1 cellular context compared by ENCODE assay signal in genomic region chr6:8983202-8983688, GRCh38.
A peak's percentile ranks its signal among the peaks of the same experiment; 100 is the strongest.
TF ChIP-seq lines count a peak whose summit lies in the region.

No MANE protein-coding gene starts in this region.

TF ChIP-seq in K562, 482 proteins besides CTCF, POLR2A, EP300 and RAD21 (continued from another document and continues in another):
- TF ChIP-seq ZNF592 (IDR thresholded peaks at IDR 0.05), result no peak
- no peak for TF ChIP-seq ZNF140 (CRISPR knock-in tag; IDR thresholded peaks at IDR 0.05)
- peak; percentile 32; the same call in 1 of the 2 replicates for TF ChIP-seq CEBPB (tag; IDR thresholded peaks at IDR 0.05)
- no peak for TF ChIP-seq POLR2AphosphoS2 (IDR thresholded peaks at IDR 0.05; ENCODE audit: low read length)
- TF ChIP-seq NR2C1 (IDR thresholded peaks at IDR 0.05), result no peak
- no peak for TF ChIP-seq NR2C1 (tag; IDR thresholded peaks at IDR 0.05)
- no peak for TF ChIP-seq BRCA1 (IDR thresholded peaks at IDR 0.05)
- no peak for TF ChIP-seq BRCA1 (CRISPR knock-in tag; IDR thresholded peaks at IDR 0.05)
- TF ChIP-seq, protein P1, sequence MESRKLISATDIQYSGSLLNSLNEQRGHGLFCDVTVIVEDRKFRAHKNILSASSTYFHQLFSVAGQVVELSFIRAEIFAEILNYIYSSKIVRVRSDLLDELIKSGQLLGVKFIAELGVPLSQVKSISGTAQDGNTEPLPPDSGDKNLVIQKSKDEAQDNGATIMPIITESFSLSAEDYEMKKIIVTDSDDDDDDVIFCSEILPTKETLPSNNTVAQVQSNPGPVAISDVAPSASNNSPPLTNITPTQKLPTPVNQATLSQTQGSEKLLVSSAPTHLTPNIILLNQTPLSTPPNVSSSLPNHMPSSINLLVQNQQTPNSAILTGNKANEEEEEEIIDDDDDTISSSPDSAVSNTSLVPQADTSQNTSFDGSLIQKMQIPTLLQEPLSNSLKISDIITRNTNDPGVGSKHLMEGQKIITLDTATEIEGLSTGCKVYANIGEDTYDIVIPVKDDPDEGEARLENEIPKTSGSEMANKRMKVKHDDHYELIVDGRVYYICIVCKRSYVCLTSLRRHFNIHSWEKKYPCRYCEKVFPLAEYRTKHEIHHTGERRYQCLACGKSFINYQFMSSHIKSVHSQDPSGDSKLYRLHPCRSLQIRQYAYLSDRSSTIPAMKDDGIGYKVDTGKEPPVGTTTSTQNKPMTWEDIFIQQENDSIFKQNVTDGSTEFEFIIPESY (CRISPR knock-in tag; IDR thresholded peaks at IDR 0.05), result 0 out of 2 replicates have a peak, but pooled peaks have one; percentile 17
- TF ChIP-seq PHF20 (IDR thresholded peaks at IDR 0.05; ENCODE audit: partially characterized antibody), result no peak
- TF ChIP-seq, protein P2, sequence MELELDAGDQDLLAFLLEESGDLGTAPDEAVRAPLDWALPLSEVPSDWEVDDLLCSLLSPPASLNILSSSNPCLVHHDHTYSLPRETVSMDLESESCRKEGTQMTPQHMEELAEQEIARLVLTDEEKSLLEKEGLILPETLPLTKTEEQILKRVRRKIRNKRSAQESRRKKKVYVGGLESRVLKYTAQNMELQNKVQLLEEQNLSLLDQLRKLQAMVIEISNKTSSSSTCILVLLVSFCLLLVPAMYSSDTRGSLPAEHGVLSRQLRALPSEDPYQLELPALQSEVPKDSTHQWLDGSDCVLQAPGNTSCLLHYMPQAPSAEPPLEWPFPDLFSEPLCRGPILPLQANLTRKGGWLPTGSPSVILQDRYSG (tag; conservative IDR thresholded peaks at IDR 0.05; ENCODE audit: low read depth), result no peak
- no peak for TF ChIP-seq NCOR1 (IDR thresholded peaks at IDR 0.05)
- no peak for TF ChIP-seq THRA (IDR thresholded peaks at IDR 0.05)
- no peak for TF ChIP-seq ZNF699 (CRISPR knock-in tag; IDR thresholded peaks at IDR 0.05; ENCODE audit: insufficient replicate concordance)
- TF ChIP-seq HDAC2 (IDR thresholded peaks at IDR 0.05), result no peak
- no peak for TF ChIP-seq ZNF121 (CRISPR knock-in tag; conservative IDR thresholded peaks at IDR 0.05)
- no peak for TF ChIP-seq SMARCE1 (IDR thresholded peaks at IDR 0.05)
- no peak for TF ChIP-seq MAFK (IDR thresholded peaks at IDR 0.05; ENCODE audit: low read length)
- TF ChIP-seq, protein P3, sequence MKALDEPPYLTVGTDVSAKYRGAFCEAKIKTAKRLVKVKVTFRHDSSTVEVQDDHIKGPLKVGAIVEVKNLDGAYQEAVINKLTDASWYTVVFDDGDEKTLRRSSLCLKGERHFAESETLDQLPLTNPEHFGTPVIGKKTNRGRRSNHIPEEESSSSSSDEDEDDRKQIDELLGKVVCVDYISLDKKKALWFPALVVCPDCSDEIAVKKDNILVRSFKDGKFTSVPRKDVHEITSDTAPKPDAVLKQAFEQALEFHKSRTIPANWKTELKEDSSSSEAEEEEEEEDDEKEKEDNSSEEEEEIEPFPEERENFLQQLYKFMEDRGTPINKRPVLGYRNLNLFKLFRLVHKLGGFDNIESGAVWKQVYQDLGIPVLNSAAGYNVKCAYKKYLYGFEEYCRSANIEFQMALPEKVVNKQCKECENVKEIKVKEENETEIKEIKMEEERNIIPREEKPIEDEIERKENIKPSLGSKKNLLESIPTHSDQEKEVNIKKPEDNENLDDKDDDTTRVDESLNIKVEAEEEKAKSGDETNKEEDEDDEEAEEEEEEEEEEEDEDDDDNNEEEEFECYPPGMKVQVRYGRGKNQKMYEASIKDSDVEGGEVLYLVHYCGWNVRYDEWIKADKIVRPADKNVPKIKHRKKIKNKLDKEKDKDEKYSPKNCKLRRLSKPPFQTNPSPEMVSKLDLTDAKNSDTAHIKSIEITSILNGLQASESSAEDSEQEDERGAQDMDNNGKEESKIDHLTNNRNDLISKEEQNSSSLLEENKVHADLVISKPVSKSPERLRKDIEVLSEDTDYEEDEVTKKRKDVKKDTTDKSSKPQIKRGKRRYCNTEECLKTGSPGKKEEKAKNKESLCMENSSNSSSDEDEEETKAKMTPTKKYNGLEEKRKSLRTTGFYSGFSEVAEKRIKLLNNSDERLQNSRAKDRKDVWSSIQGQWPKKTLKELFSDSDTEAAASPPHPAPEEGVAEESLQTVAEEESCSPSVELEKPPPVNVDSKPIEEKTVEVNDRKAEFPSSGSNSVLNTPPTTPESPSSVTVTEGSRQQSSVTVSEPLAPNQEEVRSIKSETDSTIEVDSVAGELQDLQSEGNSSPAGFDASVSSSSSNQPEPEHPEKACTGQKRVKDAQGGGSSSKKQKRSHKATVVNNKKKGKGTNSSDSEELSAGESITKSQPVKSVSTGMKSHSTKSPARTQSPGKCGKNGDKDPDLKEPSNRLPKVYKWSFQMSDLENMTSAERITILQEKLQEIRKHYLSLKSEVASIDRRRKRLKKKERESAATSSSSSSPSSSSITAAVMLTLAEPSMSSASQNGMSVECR (CRISPR knock-in tag; IDR thresholded peaks at IDR 0.05), result no peak
- no peak for TF ChIP-seq GTF2A2 (tag; IDR thresholded peaks at IDR 0.05)
- TF ChIP-seq MXI1 (IDR thresholded peaks at IDR 0.05; ENCODE audit: low read depth, low read length), result no peak
- TF ChIP-seq ZNF696 (CRISPR knock-in tag; conservative IDR thresholded peaks at IDR 0.05), result no peak
- TF ChIP-seq, protein P4, sequence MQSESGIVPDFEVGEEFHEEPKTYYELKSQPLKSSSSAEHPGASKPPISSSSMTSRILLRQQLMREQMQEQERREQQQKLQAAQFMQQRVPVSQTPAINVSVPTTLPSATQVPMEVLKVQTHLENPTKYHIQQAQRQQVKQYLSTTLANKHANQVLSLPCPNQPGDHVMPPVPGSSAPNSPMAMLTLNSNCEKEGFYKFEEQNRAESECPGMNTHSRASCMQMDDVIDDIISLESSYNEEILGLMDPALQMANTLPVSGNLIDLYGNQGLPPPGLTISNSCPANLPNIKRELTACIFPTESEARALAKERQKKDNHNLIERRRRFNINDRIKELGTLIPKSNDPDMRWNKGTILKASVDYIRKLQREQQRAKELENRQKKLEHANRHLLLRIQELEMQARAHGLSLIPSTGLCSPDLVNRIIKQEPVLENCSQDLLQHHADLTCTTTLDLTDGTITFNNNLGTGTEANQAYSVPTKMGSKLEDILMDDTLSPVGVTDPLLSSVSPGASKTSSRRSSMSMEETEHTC (IDR thresholded peaks at IDR 0.05), result no peak
- no peak for TF ChIP-seq ZNF561 (CRISPR knock-in tag; conservative IDR thresholded peaks at IDR 0.05)
- TF ChIP-seq BRD4 (IDR thresholded peaks at IDR 0.05), result no peak
- no peak for TF ChIP-seq NRF1 (conservative IDR thresholded peaks at IDR 0.05 in 1 of 2, IDR thresholded peaks at IDR 0.05 in 1 of 2)
- no peak for TF ChIP-seq OTX1 (CRISPR knock-in tag; IDR thresholded peaks at IDR 0.05)
- TF ChIP-seq FOXK1 (CRISPR knock-in tag; IDR thresholded peaks at IDR 0.05; ENCODE audit: borderline replicate concordance), result no peak
- no peak for TF ChIP-seq PREB (CRISPR knock-in tag; IDR thresholded peaks at IDR 0.05)
- TF ChIP-seq CTCFL (IDR thresholded peaks at IDR 0.05; ENCODE audit: borderline replicate concordance, insufficient read depth, low read depth, low read length, poor library complexity, severe bottlenecking), result peak; percentile 29
- TF ChIP-seq, protein P5, sequence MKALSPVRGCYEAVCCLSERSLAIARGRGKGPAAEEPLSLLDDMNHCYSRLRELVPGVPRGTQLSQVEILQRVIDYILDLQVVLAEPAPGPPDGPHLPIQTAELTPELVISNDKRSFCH (CRISPR knock-in tag; IDR thresholded peaks at IDR 0.05), result no peak
- TF ChIP-seq, protein P5 (tag; IDR thresholded peaks at IDR 0.05), result no peak
- peak; percentile 83 for TF ChIP-seq SMC3 (conservative IDR thresholded peaks at IDR 0.05; ENCODE audit: insufficient read depth, low read depth, low read length)
- TF ChIP-seq, protein P6, sequence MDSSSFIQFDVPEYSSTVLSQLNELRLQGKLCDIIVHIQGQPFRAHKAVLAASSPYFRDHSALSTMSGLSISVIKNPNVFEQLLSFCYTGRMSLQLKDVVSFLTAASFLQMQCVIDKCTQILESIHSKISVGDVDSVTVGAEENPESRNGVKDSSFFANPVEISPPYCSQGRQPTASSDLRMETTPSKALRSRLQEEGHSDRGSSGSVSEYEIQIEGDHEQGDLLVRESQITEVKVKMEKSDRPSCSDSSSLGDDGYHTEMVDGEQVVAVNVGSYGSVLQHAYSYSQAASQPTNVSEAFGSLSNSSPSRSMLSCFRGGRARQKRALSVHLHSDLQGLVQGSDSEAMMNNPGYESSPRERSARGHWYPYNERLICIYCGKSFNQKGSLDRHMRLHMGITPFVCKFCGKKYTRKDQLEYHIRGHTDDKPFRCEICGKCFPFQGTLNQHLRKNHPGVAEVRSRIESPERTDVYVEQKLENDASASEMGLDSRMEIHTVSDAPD (CRISPR knock-in tag; IDR thresholded peaks at IDR 0.05), result no peak
- no peak for TF ChIP-seq SIN3B (IDR thresholded peaks at IDR 0.05; ENCODE audit: low read depth)
- TF ChIP-seq CEBPG (CRISPR knock-in tag; IDR thresholded peaks at IDR 0.05), result no peak
- peak in 1 of 2 experiments; percentile 63; a peak in 2 of 4 replicates for TF ChIP-seq CEBPG (tag; conservative IDR thresholded peaks at IDR 0.05 in 1 of 2, IDR thresholded peaks at IDR 0.05 in 1 of 2)
- TF ChIP-seq NR2C2 (CRISPR knock-in tag; IDR thresholded peaks at IDR 0.05), result no peak
- no peak for TF ChIP-seq NR2C2 (tag; IDR thresholded peaks at IDR 0.05)
- TF ChIP-seq, protein P7, sequence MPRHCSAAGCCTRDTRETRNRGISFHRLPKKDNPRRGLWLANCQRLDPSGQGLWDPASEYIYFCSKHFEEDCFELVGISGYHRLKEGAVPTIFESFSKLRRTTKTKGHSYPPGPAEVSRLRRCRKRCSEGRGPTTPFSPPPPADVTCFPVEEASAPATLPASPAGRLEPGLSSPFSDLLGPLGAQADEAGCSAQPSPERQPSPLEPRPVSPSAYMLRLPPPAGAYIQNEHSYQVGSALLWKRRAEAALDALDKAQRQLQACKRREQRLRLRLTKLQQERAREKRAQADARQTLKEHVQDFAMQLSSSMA (CRISPR knock-in tag; IDR thresholded peaks at IDR 0.05), result no peak
- TF ChIP-seq HNRNPL (IDR thresholded peaks at IDR 0.05; ENCODE audit: low read depth, low read length), result no peak
